Comparison of ENCODE assay signal across 8 cellular contexts in genomic region chr12:13197526-13198141, GRCh38. TPM values are rescaled to one million over a fixed set of nuclear protein-coding genes. Genes with fewer than 3 reads are reported as not detected.
DNase-seq lines count a peak whose midpoint lies in the region; ATAC-seq lines count a peak whose summit lies in the region.

No MANE protein-coding gene starts in this region.

- DNase-seq in Daoy (ENCODE audit: low read depth) (peak; percentile 71), SJSA1 (ENCODE audit: low read depth in 1 of 2, low spot score in 2 of 2) (peak in 1 of 2 experiments; percentile 45), fibroblast of gingiva (ENCODE audit: low read depth) (peak; percentile 76), NCI-H146 (lab: John Stamatoyannopoulos, UW) (no peak), epidermal melanocyte (ENCODE audit: insufficient read length, low spot score) (no peak), substantia nigra (lab: John Stamatoyannopoulos, UW) (no peak)

- H3K9ac ChIP-seq in rectal smooth muscle tissue (ENCODE audit: low read length) = no peak overlapping the region

- H3K4me1 ChIP-seq in SJSA1 (replicated peaks) = peaks cover 68% of the 10 kb centered on the region
- peaks cover 13% of the 10 kb centered on the region for H3K4me1 ChIP-seq in rectal smooth muscle tissue (ENCODE audit: control insufficient read depth, insufficient read depth, low read length)

- ATAC-seq in HG03135 (IDR thresholded peaks at IDR 0.05; ENCODE audit: unreplicated experiment) = no peak

- H3K4me3 ChIP-seq in SJSA1 (peak overlapping the region; percentile 48), rectal smooth muscle tissue (ENCODE audit: low read length) (peak overlapping the region; percentile 85)

- peaks cover 30% of the 10 kb centered on the region for H3K36me3 ChIP-seq in SJSA1
- no peaks in the 10 kb centered on the region for H3K36me3 ChIP-seq in rectal smooth muscle tissue (ENCODE audit: control insufficient read depth, insufficient read depth, low read length)

- H3K27ac ChIP-seq in SJSA1 = peak overlapping the region; percentile 89
- peak overlapping the region; percentile 87 for H3K27ac ChIP-seq in rectal smooth muscle tissue (ENCODE audit: low read depth, low read length)
- H3K27ac ChIP-seq in substantia nigra (ENCODE audit: low read depth, low read length, poor library complexity, severe bottlenecking) = no peak overlapping the region

- H3K27me3 ChIP-seq in SJSA1 (replicated peaks) (no peaks in the 10 kb centered on the region), rectal smooth muscle tissue (ENCODE audit: control insufficient read depth, insufficient read depth, low read length) (no peaks in the 10 kb centered on the region)

- no peaks in the 10 kb centered on the region for H3K9me3 ChIP-seq in SJSA1 (replicated peaks)

RNA-seq across cellular contexts. Expression of gene EMP1, which starts 1.1 kb away (rescaled TPM):
- total RNA-seq in Daoy (2014; rRNA removed; shearing (Covaris generic)) = 116 and 250 TPM in 2 replicates
- 45.2 and 159 TPM in 2 replicates for total RNA-seq in SJSA1 (2014; rRNA removed; shearing (Covaris generic))

Comparison
In these comparisons a context has a peak if more than half of its experiments do, and no peak if none do; other contexts are left out.
1. DNase-seq: peak in Daoy (single experiment) and fibroblast of gingiva (single experiment); none in NCI-H146 (single experiment), epidermal melanocyte (single experiment) and substantia nigra (0 of 49).